In the genomic region with DNA sequence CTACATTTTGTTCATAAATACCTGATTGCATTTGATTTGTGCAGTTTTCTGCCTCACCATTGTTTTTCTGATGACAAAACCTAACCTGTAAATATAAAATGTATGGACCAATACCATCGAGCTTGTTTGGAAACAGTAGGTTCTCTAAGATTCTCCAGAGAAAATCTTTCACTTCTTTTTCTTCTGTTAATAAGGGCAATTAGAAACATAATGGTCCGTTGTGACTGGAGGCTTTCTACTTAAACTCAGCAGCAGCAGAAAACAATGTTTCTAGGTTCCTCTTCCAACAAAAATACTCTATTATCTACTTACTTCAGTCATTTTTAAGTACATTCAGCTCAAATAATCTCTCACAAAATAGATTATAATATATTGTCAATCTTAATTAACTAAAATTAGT, we compare ENCODE assay signal across 29 cellular contexts.
"Had no signal": no experiment of that assay in that cellular context is flagged by ENCODE, and none has a peak within 500 bp of the region (broad histone marks: within the 10 kb centered on the region; RNA-seq: fewer than 3 reads in every experiment).

No MANE protein-coding gene starts in this region.

- FAIRE-seq: RCC 7860, TTC549 had no signal

- H3K27ac Mint-ChIP-seq: activated CD4-positive, alpha-beta memory T cell treated with anti-CD3 and anti-CD28 coated beads, Interleukin-2, amount 10 ng/mL, durations not matched to agents 7 days and 5 days; activated CD4-positive, alpha-beta T cell treated with anti-CD3 and anti-CD28 coated beads for 36 hours; activated naive CD4-positive, alpha-beta T cell treated with anti-CD3 and anti-CD28 coated beads for 36 hours; activated naive CD8-positive, alpha-beta T cell; activated T-helper 17 cell treated with anti-CD3 and anti-CD28 coated beads, Interleukin-2, amount 50 U/mL, for 72 hours; T-cell had no signal

- H3K27me3 Mint-ChIP-seq: activated CD4-positive, alpha-beta memory T cell treated with anti-CD3 and anti-CD28 coated beads, Interleukin-2, amount 10 ng/mL, durations not matched to agents 7 days and 5 days had no signal

- H3K4me1 Mint-ChIP-seq: activated CD4-positive, alpha-beta memory T cell treated with anti-CD3 and anti-CD28 coated beads, Interleukin-2, amount 10 ng/mL, durations not matched to agents 7 days and 5 days; activated CD4-positive, alpha-beta T cell treated with anti-CD3 and anti-CD28 coated beads for 36 hours; activated T-helper 17 cell treated with anti-CD3 and anti-CD28 coated beads, Interleukin-2, amount 50 U/mL, for 72 hours; T-cell had no signal

- H3K27me3 ChIP-seq: MG63 had no signal

- H3K36me3 Mint-ChIP-seq: activated naive CD8-positive, alpha-beta T cell; T-cell had no signal

- ATAC-seq: activated CD4-positive, alpha-beta T cell treated with anti-CD3 and anti-CD28 coated beads for 36 hours; activated T-helper 17 cell treated with anti-CD3 and anti-CD28 coated beads, Interleukin-2, amount 50 U/mL, for 72 hours; PC-3; T-cell had no signal

- H3K9me3 Mint-ChIP-seq: activated CD4-positive, alpha-beta memory T cell treated with anti-CD3 and anti-CD28 coated beads, Interleukin-2, amount 10 ng/mL, durations not matched to agents 7 days and 5 days; activated naive CD4-positive, alpha-beta T cell treated with anti-CD3 and anti-CD28 coated beads for 36 hours; activated T-helper 17 cell treated with anti-CD3 and anti-CD28 coated beads, Interleukin-2, amount 50 U/mL, for 72 hours; T-cell had no signal

- H3K4me3 ChIP-seq: MG63 had no signal

- H3K4me3 Mint-ChIP-seq: activated CD4-positive, alpha-beta memory T cell treated with anti-CD3 and anti-CD28 coated beads, Interleukin-2, amount 10 ng/mL, durations not matched to agents 7 days and 5 days; activated CD4-positive, alpha-beta T cell treated with anti-CD3 and anti-CD28 coated beads for 36 hours; activated naive CD4-positive, alpha-beta T cell treated with anti-CD3 and anti-CD28 coated beads for 36 hours; activated naive CD8-positive, alpha-beta T cell; activated T-helper 17 cell treated with anti-CD3 and anti-CD28 coated beads, Interleukin-2, amount 50 U/mL, for 72 hours; T-cell had no signal

- H3K36me3 ChIP-seq: MG63 had no signal

- H3K9me3 ChIP-seq: MG63 had no signal

- DNase-seq: activated CD4-positive, alpha-beta memory T cell treated with anti-CD3 and anti-CD28 coated beads, Interleukin-2, amount 10 ng/mL, durations not matched to agents 7 days and 5 days; activated CD4-positive, alpha-beta T cell treated with anti-CD3 and anti-CD28 coated beads for 36 hours; activated CD4-positive, alpha-beta T cell treated with anti-CD3 and anti-CD28 coated beads, Interleukin-2, amount 50 U/mL, for 1 hour; activated CD4-positive, CD25-positive, alpha-beta regulatory T cell; activated gamma-delta T cell; activated naive CD4-positive, alpha-beta T cell treated with anti-CD3 and anti-CD28 coated beads for 36 hours; activated T-cell treated with anti-CD3 and anti-CD28 coated beads for 4 hours; activated T-cell treated with anti-CD3 and anti-CD28 coated beads, Interleukin-2, amount 50 U/mL, for 48 hours; amygdala; cerebellar nuclear complex; MG63; MV-4-11; NCI-H1092 treated with DMSO at 0.1 percent for 48 hours; NCI-H1417 treated with DMSO at 0.1 percent for 48 hours; NCI-H1694; NCI-H2029; NCI-H2107; NCI-H345; NCI-H510A; NCI-H526 treated with DMSO at 0.1 percent for 48 hours; NK-92 treated with Interleukin-12 subunit alpha and Interleukin-12 subunit beta, amount 100 ng/mL, for 24 hours; PC-3; SHP77 treated with DMSO at 0.1 percent for 48 hours; T-cell; T1000 had no signal
